In the genomic region with DNA sequence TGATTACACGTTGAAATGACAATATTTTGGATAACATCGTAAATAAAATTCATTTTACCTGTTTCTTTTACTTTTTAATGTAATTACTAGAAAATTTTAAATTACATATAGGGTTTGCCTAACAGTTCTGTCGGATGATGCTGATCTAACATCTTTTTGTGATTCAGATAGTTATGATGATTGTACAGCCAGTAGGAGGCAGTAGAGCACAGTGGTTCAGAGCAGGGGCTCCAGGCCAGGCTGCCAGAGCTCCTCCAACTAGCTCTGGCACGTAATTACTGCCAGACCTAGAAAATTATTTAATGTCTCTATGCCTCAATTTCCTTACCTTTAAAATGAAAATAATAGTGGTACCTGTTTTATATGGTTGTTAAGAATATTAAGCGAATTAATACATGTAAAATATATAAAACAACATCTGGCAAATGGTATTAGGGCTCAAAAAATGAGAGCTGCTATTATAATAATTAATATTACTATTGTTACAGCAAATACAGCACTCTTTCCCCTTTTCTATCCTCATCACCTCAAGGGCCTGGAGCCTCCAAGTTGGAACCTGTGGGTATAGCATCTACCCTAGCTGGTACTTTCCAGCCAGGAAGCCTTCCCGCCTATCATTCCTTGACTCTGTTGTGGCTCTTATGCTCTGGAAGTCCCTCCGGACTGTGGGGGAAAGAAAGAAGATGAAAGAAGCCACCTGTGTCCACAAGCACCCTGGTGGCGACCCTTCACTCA, we compare ENCODE assay signal across 8 cellular contexts. TPM values are rescaled to one million over a fixed set of nuclear protein-coding genes. Genes with fewer than 3 reads are reported as not detected.
DNase-seq lines count a peak whose midpoint lies in the region; ATAC-seq and TF ChIP-seq lines count a peak whose summit lies in the region.

No MANE protein-coding gene starts in this region.

- CTCF ChIA-PET in BJ (lab: Yijun Ruan, JAX) = interaction anchor here (0.5 to 4.5 kb wide), 43 partner anchors 13 to 960 kb away, joined by 3 to 43 read pairs (median 4); no protein-coding TSS in a partner anchor

- no peaks in the 10 kb centered on the region for H3K27me3 ChIP-seq in BJ (ENCODE audit: control insufficient read depth, insufficient read depth, low read length)

- peak; percentile 74 for ATAC-seq in GM18870 (IDR thresholded peaks at IDR 0.05; ENCODE audit: unreplicated experiment)
- peak; percentile 83 for ATAC-seq in HG03108 (IDR thresholded peaks at IDR 0.05; ENCODE audit: unreplicated experiment)

- peak; percentile 27 for DNase-seq in BJ (ENCODE audit: low read depth)
- peak; percentile 50 for DNase-seq in NCI-H226
- peak; percentile 28 to 49 for DNase-seq in activated CD4-positive, alpha-beta T cell treated with anti-CD3 and anti-CD28 coated beads for 24 hours (ENCODE audit: low read depth in 2 of 2)
- peak; percentile 56 for DNase-seq in ecto neural progenitor cell (ENCODE audit: low spot score)
- peak; percentile 83 to 90 for DNase-seq in lung microvascular endothelial cell (ENCODE audit: low read depth in 2 of 2)
- DNase-seq in stimulated activated CD8-positive, alpha-beta memory T cell treated with anti-CD3 and anti-CD28 coated beads, Interleukin-4, amount 100 ng/mL, for 24 hours (ENCODE audit: low read depth) = peak; percentile 11

- POLR2A ChIA-PET in BJ (lab: Charles Lee) = no interaction called here

- peak; percentile 80 for TF ChIP-seq CTCF in BJ (IDR thresholded peaks at IDR 0.05; ENCODE audit: insufficient read depth, low read depth, low read length)

- H3K4me3 ChIP-seq in BJ (ENCODE audit: low read depth, low read length) = no peak overlapping the region

- H3K36me3 ChIP-seq in BJ (ENCODE audit: control insufficient read depth, insufficient read depth, low read length) = no peaks in the 10 kb centered on the region

RNA-seq across cellular contexts. Expression of a gene that starts 47.7 kb away (rescaled TPM):
- 9.5 and 15.3 TPM in 2 replicates for polyA plus RNA-seq in BJ (2011; rRNA removed)
- polyA minus RNA-seq in BJ (2011; rRNA and poly(A)+ RNA removed) = 6.9 and 7.1 TPM in 2 replicates
- total RNA-seq in lung microvascular endothelial cell = 7.0 and 21.4 TPM in 2 replicates

Comparison
In these comparisons a context has a peak if more than half of its experiments do, and no peak if none do; other contexts are left out.
1. DNase-seq: peak in every context shown above with its lines; median percentile 86 in lung microvascular endothelial cell; 56 in ecto neural progenitor cell; 50 in NCI-H226; 38 in activated CD4-positive, alpha-beta T cell treated with anti-CD3 and anti-CD28 coated beads for 24 hours; 27 in BJ; 11 in stimulated activated CD8-positive, alpha-beta memory T cell treated with anti-CD3 and anti-CD28 coated beads, Interleukin-4, amount 100 ng/mL, for 24 hours.